Comparison of ENCODE assay signal across 12 cellular contexts in genomic region chr20:62354031-62354808, GRCh38. TPM values are rescaled to one million over a fixed set of nuclear protein-coding genes. Genes with fewer than 3 reads are reported as not detected.
DNase-seq lines count a peak whose midpoint lies in the region; ATAC-seq, FAIRE-seq and TF ChIP-seq lines count a peak whose summit lies in the region.
"Had no signal": no experiment of that assay in that cellular context is flagged by ENCODE, and none has a peak within 500 bp of the region (broad histone marks: within the 10 kb centered on the region; RNA-seq: fewer than 3 reads in every experiment).

No MANE protein-coding gene starts in this region.

- H3K27ac ChIP-seq in HCT116 (ENCODE audit: low read depth, low read length), result peak overlapping the region; percentile 91; the same call in 1 of the 2 replicates
- peak overlapping the region; percentile 98 to 99 for H3K27ac ChIP-seq in ascending aorta
- H3K27ac ChIP-seq in keratinocyte (ENCODE audit: control insufficient read depth, insufficient read depth, low read length), result no peak overlapping the region
- peak overlapping the region; percentile 94 to 100 for H3K27ac ChIP-seq in thoracic aorta

- H3K9me3 ChIP-seq in HCT116 (ENCODE audit: control insufficient read depth in 1 of 2, insufficient read depth in 1 of 2, low read depth in 1 of 2, low read length in 2 of 2) (no peaks in the 10 kb centered on the region), ascending aorta (no peaks in the 10 kb centered on the region), keratinocyte (ENCODE audit: control insufficient read depth, low read depth, low read length) (no peaks in the 10 kb centered on the region), thoracic aorta (no peaks in the 10 kb centered on the region)

- H3K4me1 ChIP-seq in HCT116 (ENCODE audit: control insufficient read depth in 1 of 2, insufficient read depth in 2 of 2, low read length in 2 of 2) (peaks cover 63 to 88% of the 10 kb centered on the region in 2 experiments), ascending aorta (peaks cover 56 to 70% of the 10 kb centered on the region in 2 donors), keratinocyte (ENCODE audit: control insufficient read depth, extremely low read depth, insufficient read depth, low read length) (peaks cover 91% of the 10 kb centered on the region), thoracic aorta (ENCODE audit: control insufficient read depth in 1 of 2, low read depth in 2 of 2) (peaks cover 59 to 72% of the 10 kb centered on the region in 2 donors)

- no peak for FAIRE-seq in keratinocyte (lab: Jason Lieb, UNC)
- FAIRE-seq: endothelial cell of umbilical vein had no signal

- H2AFZ ChIP-seq in HCT116 (ENCODE audit: low read depth, low read length, poor library complexity, severe bottlenecking) (no peak overlapping the region), keratinocyte (ENCODE audit: control insufficient read depth, low read length) (no peak overlapping the region)

- DNase-seq in HCT116 (ENCODE audit: low read depth, low spot score), result no peak
- DNase-seq in ascending aorta (ENCODE audit: low spot score in 2 of 2), result no peak
- no peak for DNase-seq in keratinocyte (ENCODE audit: low read depth, low spot score)
- DNase-seq in thoracic aorta (ENCODE audit: low spot score), result no peak
- no peak for DNase-seq in DMS53 treated with DMSO at 0.1 percent for 48 hours (lab: John Stamatoyannopoulos, UW; ENCODE audit: unreplicated experiment)
- no peak for DNase-seq in GM13977 (ENCODE audit: low spot score)
- no peak for DNase-seq in ecto neural progenitor cell (ENCODE audit: low spot score)
- DNase-seq: caudate nucleus, DMS53, head of caudate nucleus had no signal

- no peaks in the 10 kb centered on the region for H3K9me2 ChIP-seq in HCT116 (ENCODE audit: insufficient read depth)

- intact Hi-C loops in HCT116 (cut with micrococcal nuclease) (no loop called here), ascending aorta (cut with DNase I) (loop anchor here (2.0 kb wide), 1 partner anchor 15 kb away; no protein-coding TSS in a partner anchor)

- RAD21 ChIA-PET in HCT116 (lab: Charles Lee; ENCODE audit: low non-redundant PET in 1 of 2, low total read pairs in 2 of 2, uncharacterized antibody in 2 of 2, unreplicated experiment in 2 of 2), result no interaction called here

- dilution Hi-C loops in keratinocyte (cut with MboI; ENCODE audit: extremely low pct_ligation_motif_present, low sequenced_read_pairs), result no loop called here

- no TSS peak for BruUV-seq in HCT116 (replicated peaks; lab: Mats Ljungman, UMichigan)

- H3K9ac ChIP-seq in HCT116 (ENCODE audit: low read length) (no peak overlapping the region), keratinocyte (ENCODE audit: control insufficient read depth, extremely low read depth, insufficient read depth, low read length) (no peak overlapping the region)

- no peak for TF ChIP-seq POLR2A in HCT116 (IDR thresholded peaks at IDR 0.05; ENCODE audit: borderline replicate concordance, extremely low read depth, insufficient read depth, insufficient read length)

- in situ Hi-C loops in GM13977 (cut with MboI; ENCODE audit: low pct_unique_long_range_greater_than_20kb, low sequenced_read_pairs, unreplicated experiment), result no loop called here

- H3K27me3 ChIP-seq in HCT116 (ENCODE audit: insufficient read depth, low read length) (no peaks in the 10 kb centered on the region), ascending aorta (no peaks in the 10 kb centered on the region), keratinocyte (ENCODE audit: control insufficient read depth, extremely low read depth, insufficient read depth, low read length) (no peaks in the 10 kb centered on the region), thoracic aorta (replicated peaks; ENCODE audit: insufficient read depth) (no peaks in the 10 kb centered on the region)

- no peak for TF ChIP-seq RAD21 in HCT116 (IDR thresholded peaks at IDR 0.05; ENCODE audit: low read depth)

- H3K9me1 ChIP-seq in keratinocyte (ENCODE audit: control insufficient read depth, extremely low read depth, insufficient read depth, low read length), result no peaks in the 10 kb centered on the region

- POLR2A ChIA-PET in HCT116 (lab: Charles Lee), result no interaction called here

- H3K36me3 ChIP-seq in HCT116 (ENCODE audit: control insufficient read depth in 1 of 2, insufficient read depth in 2 of 2, low read length in 2 of 2), result peaks cover 3 to 25% of the 10 kb centered on the region in 2 experiments; a peak in 2 of 4 replicates
- H3K36me3 ChIP-seq in ascending aorta, result peaks cover 21 to 26% of the 10 kb centered on the region in 2 donors
- peaks cover 7 to 22% of the 10 kb centered on the region in 2 experiments for H3K36me3 ChIP-seq in keratinocyte (ENCODE audit: control insufficient read depth in 2 of 2, extremely low read depth in 1 of 2, insufficient read depth in 2 of 2, low read length in 2 of 2)
- peaks cover 20% of the 10 kb centered on the region for H3K36me3 ChIP-seq in thoracic aorta

- ATAC-seq in HCT116, result no peak
- ATAC-seq in thoracic aorta (ENCODE audit: insufficient number of reproducible peaks, low FRiP score, low read depth), result no peak
- no peak for ATAC-seq in HG02840 (IDR thresholded peaks at IDR 0.05; ENCODE audit: low FRiP score, unreplicated experiment)

- H3K4me2 ChIP-seq in HCT116 (ENCODE audit: low read length) (no peak overlapping the region), keratinocyte (ENCODE audit: control insufficient read depth, extremely low read depth, insufficient read depth, low read depth, low read length) (peak overlapping the region; percentile 27)

- CTCF ChIA-PET in HCT116 (lab: Charles Lee), result no interaction called here

- H3K4me3 ChIP-seq in HCT116 (replicated peaks in 1 of 2; ENCODE audit: low read depth in 1 of 2, low read length in 2 of 2) (no peak overlapping the region), ascending aorta (peak overlapping the region in 1 of 2 donors; percentile 60), keratinocyte (ENCODE audit: control insufficient read depth in 2 of 3, extremely low read depth in 1 of 3, insufficient read depth in 2 of 3, low read depth in 1 of 3, low read length in 3 of 3) (no peak overlapping the region), thoracic aorta (peak overlapping the region; percentile 69)

- H4K20me1 ChIP-seq in HCT116 (ENCODE audit: insufficient read depth), result no peaks in the 10 kb centered on the region
- peaks cover 9% of the 10 kb centered on the region for H4K20me1 ChIP-seq in keratinocyte (ENCODE audit: control insufficient read depth, extremely low read depth, insufficient read depth, low read length)

- H3K79me2 ChIP-seq in HCT116 (ENCODE audit: insufficient read depth, low read length), result peaks cover 72% of the 10 kb centered on the region
- peaks cover 54% of the 10 kb centered on the region for H3K79me2 ChIP-seq in keratinocyte (ENCODE audit: control insufficient read depth, insufficient read depth, low read length)

- TF ChIP-seq CTCF in HCT116 (IDR thresholded peaks at IDR 0.05 in 2 of 3, conservative IDR thresholded peaks at IDR 0.05 in 1 of 3; ENCODE audit: borderline replicate concordance in 1 of 3, insufficient read depth in 1 of 3, low read depth in 2 of 3, low read length in 2 of 3), result no peak
- TF ChIP-seq CTCF in ascending aorta (IDR thresholded peaks at IDR 0.05), result no peak
- no peak for TF ChIP-seq CTCF in keratinocyte (optimal IDR thresholded peaks at IDR 0.05 in 1 of 3, IDR thresholded peaks at IDR 0.05 in 1 of 3, conservative IDR thresholded peaks at IDR 0.05 in 1 of 3; ENCODE audit: extremely low read depth in 1 of 3, insufficient read depth in 2 of 3, low read length in 3 of 3)
- TF ChIP-seq CTCF in thoracic aorta (IDR thresholded peaks at IDR 0.05), result no peak
- TF ChIP-seq CTCF in GM13977 (IDR thresholded peaks at IDR 0.05; ENCODE audit: extremely low read depth, insufficient read depth, missing control alignments), result no peak

RNA-seq across cellular contexts. Expression of gene LAMA5, which starts 12.9 kb away (rescaled TPM):
- total RNA-seq in HCT116 (2021; ENCODE audit: unreplicated experiment) (321 TPM), ascending aorta (469 TPM), thoracic aorta (100 to 1,000 TPM; 289 to 333 TPM)
- polyA plus RNA-seq in HCT116 (2012), result 190 and 217 TPM in 2 replicates
- 6.9 to 17.9 TPM (median 8.7 TPM) in 3 replicates for polyA plus RNA-seq in keratinocyte
- 51.0 TPM for polyA plus RNA-seq in keratinocyte (2011; ENCODE audit: low read depth)
- 1.6 and 8.1 TPM in 2 replicates for polyA plus RNA-seq in keratinocyte (2011; cell fraction: cytosol; rRNA removed)
- 101 and 177 TPM in 2 replicates for polyA plus RNA-seq in keratinocyte (2011; cell fraction: nucleus; rRNA removed)
- polyA plus RNA-seq in keratinocyte (2012; ENCODE audit: low replicate concordance), result 54.5 and 61.7 TPM in 2 replicates
- polyA minus RNA-seq in keratinocyte, result 24.2 to 50.5 TPM (median 24.6 TPM) in 3 replicates
- polyA minus RNA-seq in keratinocyte (2011; cell fraction: cytosol; rRNA and poly(A)+ RNA removed), result 43.2 TPM
- 183 and 196 TPM in 2 replicates for polyA minus RNA-seq in keratinocyte (2011; cell fraction: nucleus; rRNA and poly(A)+ RNA removed)

RNA-seq across cellular contexts. Expression of gene RPS21, which starts 32.7 kb away (rescaled TPM):
- total RNA-seq in HCT116 (2021; ENCODE audit: unreplicated experiment) (2,488 TPM), ascending aorta (1,828 TPM), thoracic aorta (1,000 to 10,000 TPM; 1,025 to 2,724 TPM)
- 5,598 and 10,032 TPM in 2 replicates for polyA plus RNA-seq in HCT116 (2012)
- 2,971 to 5,490 TPM (median 3,874 TPM) in 3 replicates for polyA plus RNA-seq in keratinocyte
- polyA plus RNA-seq in keratinocyte (2011; ENCODE audit: low read depth), result 984 TPM
- polyA plus RNA-seq in keratinocyte (2011; cell fraction: cytosol; rRNA removed), result 1,407 and 2,786 TPM in 2 replicates
- polyA plus RNA-seq in keratinocyte (2011; cell fraction: nucleus; rRNA removed), result 1,324 and 1,818 TPM in 2 replicates
- 3,853 and 4,653 TPM in 2 replicates for polyA plus RNA-seq in keratinocyte (2012; ENCODE audit: low replicate concordance)
- 724 to 1,431 TPM (median 1,117 TPM) in 3 replicates for polyA minus RNA-seq in keratinocyte
- 1,444 TPM for polyA minus RNA-seq in keratinocyte (2011; cell fraction: cytosol; rRNA and poly(A)+ RNA removed)
- polyA minus RNA-seq in keratinocyte (2011; cell fraction: nucleus; rRNA and poly(A)+ RNA removed), result 353 and 441 TPM in 2 replicates

RNA-seq across cellular contexts. Expression of gene ADRM1, which starts 51.4 kb away (rescaled TPM):
- total RNA-seq in HCT116 (2021; ENCODE audit: unreplicated experiment) (158 TPM), ascending aorta (236 TPM), thoracic aorta (100 to 1,000 TPM in 1 of 2 donors, 10 to 100 TPM in 1; 98.8 to 113 TPM)
- 196 and 200 TPM in 2 replicates for polyA plus RNA-seq in HCT116 (2012)
- polyA plus RNA-seq in keratinocyte, result 89.8 to 109 TPM (median 91.4 TPM) in 3 replicates
- 76.7 TPM for polyA plus RNA-seq in keratinocyte (2011; ENCODE audit: low read depth)
- polyA plus RNA-seq in keratinocyte (2011; cell fraction: cytosol; rRNA removed), result 44.3 and 119 TPM in 2 replicates
- polyA plus RNA-seq in keratinocyte (2011; cell fraction: nucleus; rRNA removed), result 54.7 and 70.3 TPM in 2 replicates
- polyA plus RNA-seq in keratinocyte (2012; ENCODE audit: low replicate concordance), result 68.7 and 160 TPM in 2 replicates
- polyA minus RNA-seq in keratinocyte, result 42.9 to 58.8 TPM (median 51.9 TPM) in 3 replicates
- polyA minus RNA-seq in keratinocyte (2011; cell fraction: cytosol; rRNA and poly(A)+ RNA removed), result 135 TPM
- 43.1 and 52.3 TPM in 2 replicates for polyA minus RNA-seq in keratinocyte (2011; cell fraction: nucleus; rRNA and poly(A)+ RNA removed)

RNA-seq across cellular contexts. Expression of gene CABLES2, which starts 52.9 kb away (rescaled TPM):
- total RNA-seq in HCT116 (2021; ENCODE audit: unreplicated experiment) (8.9 TPM), ascending aorta (0.43 TPM), thoracic aorta (1 to 10 TPM; 2.1 to 9.2 TPM)
- polyA plus RNA-seq in HCT116 (2012), result 8.1 and 9.5 TPM in 2 replicates
- polyA plus RNA-seq in keratinocyte, result 1.9 to 4.6 TPM (median 2.2 TPM) in 3 replicates
- polyA plus RNA-seq in keratinocyte (2011; ENCODE audit: low read depth), result 2.3 TPM
- polyA plus RNA-seq in keratinocyte (2011; cell fraction: cytosol; rRNA removed), result 2.5 and 3.3 TPM in 2 replicates
- polyA plus RNA-seq in keratinocyte (2011; cell fraction: nucleus; rRNA removed), result 3.8 and 4.1 TPM in 2 replicates
- 2.5 and 4.4 TPM in 2 replicates for polyA plus RNA-seq in keratinocyte (2012; ENCODE audit: low replicate concordance)
- polyA minus RNA-seq in keratinocyte, result 3.0 to 5.1 TPM (median 3.0 TPM) in 3 replicates
- 3.1 TPM for polyA minus RNA-seq in keratinocyte (2011; cell fraction: cytosol; rRNA and poly(A)+ RNA removed)
- 2.1 and 2.3 TPM in 2 replicates for polyA minus RNA-seq in keratinocyte (2011; cell fraction: nucleus; rRNA and poly(A)+ RNA removed)
